18 cellular contexts compared by ENCODE assay signal in genomic region chr17:50498021-50498874, GRCh38. TPM values are rescaled to one million over a fixed set of nuclear protein-coding genes. Genes with fewer than 3 reads are reported as not detected.
A peak's percentile ranks its signal among the peaks of the same experiment; 100 is the strongest.
DNase-seq lines count a peak whose midpoint lies in the region; ATAC-seq and TF ChIP-seq lines count a peak whose summit lies in the region.
"Had no signal": no experiment of that assay in that cellular context is flagged by ENCODE, and none has a peak within 500 bp of the region (broad histone marks: within the 10 kb centered on the region; RNA-seq: fewer than 3 reads in every experiment).

No MANE protein-coding gene starts in this region.

- ATAC-seq in natural killer cell treated with Interleukin-12 subunit alpha and Interleukin-12 subunit beta and Interleukin-15 and Interleukin-18, amount 100 ng/mL, for 72 hours: no peak
- ATAC-seq in natural killer cell (no peak), foreskin keratinocyte (peak; percentile 90), upper lobe of right lung (peak; percentile 90), HG03378 (IDR thresholded peaks at IDR 0.05; ENCODE audit: unreplicated experiment) (no peak)
- ATAC-seq: stimulated activated naive B cell treated with anti-CD40 and anti-IgM and Interleukin-4, amounts not matched to agents 10 μg/mL and 1 μg/mL and 100 μg/mL, for 72 hours had no signal

- no peak overlapping the region for H3K27ac Mint-ChIP-seq in natural killer cell treated with Interleukin-12 subunit alpha and Interleukin-12 subunit beta and Interleukin-15 and Interleukin-18, amount 100 ng/mL, for 72 hours
- H3K27ac Mint-ChIP-seq in natural killer cell: no peak overlapping the region
- H3K27ac Mint-ChIP-seq: activated naive CD4-positive, alpha-beta T cell treated with anti-CD3 and anti-CD28 coated beads, Interleukin-2, amount 50 U/mL, for 24 hours; CD4-positive, alpha-beta T cell; dendritic cell treated with granulocyte-macrophage colony-stimulating factor and Interleukin-4, amounts not matched to agents 40 ng/mL and 50 ng/mL, for 4 days; stimulated activated naive B cell treated with anti-CD40 and anti-IgM and Interleukin-4, amounts not matched to agents 10 μg/mL and 1 μg/mL and 100 μg/mL, for 72 hours had no signal

- H3K27me3 ChIP-seq in foreskin keratinocyte (no peaks in the 10 kb centered on the region), upper lobe of right lung (no peaks in the 10 kb centered on the region), HAP-1 (ENCODE audit: low read depth) (no peaks in the 10 kb centered on the region)
- H3K27me3 ChIP-seq: SJSA1 had no signal

- no peak overlapping the region for H3K4me3 ChIP-seq in upper lobe of right lung
- no peak overlapping the region for H3K4me3 ChIP-seq in HAP-1
- H3K4me3 ChIP-seq: SJSA1 had no signal

- TF ChIP-seq CTCF in natural killer cell (IDR thresholded peaks at IDR 0.05) (no peak), foreskin keratinocyte (conservative IDR thresholded peaks at IDR 0.05) (no peak), upper lobe of right lung (IDR thresholded peaks at IDR 0.05) (no peak)

- H3K9me3 ChIP-seq in upper lobe of right lung (no peaks in the 10 kb centered on the region), HAP-1 (no peaks in the 10 kb centered on the region)
- H3K9me3 ChIP-seq: SJSA1 had no signal

- H3K36me3 ChIP-seq in upper lobe of right lung (no peaks in the 10 kb centered on the region), HAP-1 (replicated peaks) (no peaks in the 10 kb centered on the region)
- H3K36me3 ChIP-seq: SJSA1 had no signal

- no peak overlapping the region for H3K4me3 Mint-ChIP-seq in natural killer cell treated with Interleukin-12 subunit alpha and Interleukin-12 subunit beta and Interleukin-15 and Interleukin-18, amount 100 ng/mL, for 72 hours
- no peak overlapping the region for H3K4me3 Mint-ChIP-seq in natural killer cell
- H3K4me3 Mint-ChIP-seq: activated naive CD4-positive, alpha-beta T cell treated with anti-CD3 and anti-CD28 coated beads, Interleukin-2, amount 50 U/mL, for 24 hours; CD4-positive, alpha-beta T cell; dendritic cell treated with granulocyte-macrophage colony-stimulating factor and Interleukin-4, amounts not matched to agents 40 ng/mL and 50 ng/mL, for 4 days; stimulated activated naive B cell treated with anti-CD40 and anti-IgM and Interleukin-4, amounts not matched to agents 10 μg/mL and 1 μg/mL and 100 μg/mL, for 72 hours had no signal

- in situ Hi-C loops in HAP-1 (cut with MboI; ENCODE audit: low sequenced_read_pairs): no loop called here

- peak; percentile 29 for DNase-seq in natural killer cell treated with Interleukin-12 subunit alpha and Interleukin-12 subunit beta and Interleukin-15 and Interleukin-18, amount 100 ng/mL, for 72 hours (ENCODE audit: low spot score)
- DNase-seq in natural killer cell (no peak), foreskin keratinocyte (peak in 1 of 2 donors; percentile 72), upper lobe of right lung (no peak), HAP-1 (ENCODE audit: low spot score in 2 of 2) (no peak)
- DNase-seq: activated CD4-positive, alpha-beta T cell treated with anti-CD3 and anti-CD28 coated beads for 48 hours; activated T-cell treated with anti-CD3 and anti-CD28 coated beads for 4 hours; CD4-positive, alpha-beta T cell; kidney glomerular epithelial cell; stimulated activated naive B cell treated with anti-CD40 and anti-IgM and Interleukin-4, amounts not matched to agents 10 μg/mL and 1 μg/mL and 100 μg/mL, for 72 hours had no signal

- H3K4me1 ChIP-seq in foreskin keratinocyte (peaks cover 5% of the 10 kb centered on the region), upper lobe of right lung (no peaks in the 10 kb centered on the region), HAP-1 (no peaks in the 10 kb centered on the region)

- intact Hi-C loops in natural killer cell (cut with micrococcal nuclease): no loop called here
- intact Hi-C loops in upper lobe of right lung (cut with DNase I): no loop called here

- H3K4me1 Mint-ChIP-seq in natural killer cell treated with Interleukin-12 subunit alpha and Interleukin-12 subunit beta and Interleukin-15 and Interleukin-18, amount 100 ng/mL, for 72 hours (ENCODE audit: low read depth in 2 of 2): no peaks in the 10 kb centered on the region
- H3K4me1 Mint-ChIP-seq in natural killer cell: no peaks in the 10 kb centered on the region
- H3K4me1 Mint-ChIP-seq: activated naive CD4-positive, alpha-beta T cell treated with anti-CD3 and anti-CD28 coated beads, Interleukin-2, amount 50 U/mL, for 24 hours; stimulated activated naive B cell treated with anti-CD40 and anti-IgM and Interleukin-4, amounts not matched to agents 10 μg/mL and 1 μg/mL and 100 μg/mL, for 72 hours had no signal

- no peak overlapping the region for H3K27ac ChIP-seq in foreskin keratinocyte
- H3K27ac ChIP-seq in upper lobe of right lung: no peak overlapping the region
- H3K27ac ChIP-seq: parathyroid adenoma, SJSA1 had no signal

- no peaks in the 10 kb centered on the region for H3K36me3 Mint-ChIP-seq in natural killer cell treated with Interleukin-12 subunit alpha and Interleukin-12 subunit beta and Interleukin-15 and Interleukin-18, amount 100 ng/mL, for 72 hours
- no peaks in the 10 kb centered on the region for H3K36me3 Mint-ChIP-seq in natural killer cell
- H3K36me3 Mint-ChIP-seq: activated naive CD4-positive, alpha-beta T cell treated with anti-CD3 and anti-CD28 coated beads, Interleukin-2, amount 50 U/mL, for 24 hours; stimulated activated naive B cell treated with anti-CD40 and anti-IgM and Interleukin-4, amounts not matched to agents 10 μg/mL and 1 μg/mL and 100 μg/mL, for 72 hours had no signal

- no peaks in the 10 kb centered on the region for H3K27me3 Mint-ChIP-seq in natural killer cell treated with Interleukin-12 subunit alpha and Interleukin-12 subunit beta and Interleukin-15 and Interleukin-18, amount 100 ng/mL, for 72 hours
- H3K27me3 Mint-ChIP-seq in natural killer cell (ENCODE audit: low read depth in 2 of 2): peaks cover 0 to 2% of the 10 kb centered on the region in 2 donors
- H3K27me3 Mint-ChIP-seq: CD4-positive, alpha-beta T cell had no signal

- H3K9me3 Mint-ChIP-seq in natural killer cell treated with Interleukin-12 subunit alpha and Interleukin-12 subunit beta and Interleukin-15 and Interleukin-18, amount 100 ng/mL, for 72 hours: no peaks in the 10 kb centered on the region
- H3K9me3 Mint-ChIP-seq in natural killer cell: no peaks in the 10 kb centered on the region
- H3K9me3 Mint-ChIP-seq: activated naive CD4-positive, alpha-beta T cell treated with anti-CD3 and anti-CD28 coated beads, Interleukin-2, amount 50 U/mL, for 24 hours; CD4-positive, alpha-beta T cell; dendritic cell treated with granulocyte-macrophage colony-stimulating factor and Interleukin-4, amounts not matched to agents 40 ng/mL and 50 ng/mL, for 4 days; stimulated activated naive B cell treated with anti-CD40 and anti-IgM and Interleukin-4, amounts not matched to agents 10 μg/mL and 1 μg/mL and 100 μg/mL, for 72 hours had no signal

RNA-seq across cellular contexts. Expression of gene MYCBPAP, which starts 10.0 kb away (rescaled TPM):
- total RNA-seq in natural killer cell treated with Interleukin-12 subunit alpha and Interleukin-12 subunit beta and Interleukin-15 and Interleukin-18, amount 100 ng/mL, for 72 hours: 1 to 10 TPM; 1.1 to 2.8 TPM
- 1 to 10 TPM in 1 of 3 donors, under 1 TPM in 2; 0.26 to 4.9 (median 0.70) TPM for total RNA-seq in natural killer cell
- total RNA-seq in foreskin keratinocyte: 7.8 and 13.7 TPM in 2 replicates
- polyA plus RNA-seq in foreskin keratinocyte: 5.3 and 10.1 TPM in 2 replicates
- total RNA-seq in upper lobe of right lung: 1.3 TPM
- total RNA-seq: SJSA1 had no signal

RNA-seq across cellular contexts. Expression of gene RSAD1, which starts 19.6 kb away (rescaled TPM):
- 10 to 100 TPM; 34.3 to 54.2 TPM for total RNA-seq in natural killer cell treated with Interleukin-12 subunit alpha and Interleukin-12 subunit beta and Interleukin-15 and Interleukin-18, amount 100 ng/mL, for 72 hours
- total RNA-seq in natural killer cell (10 to 100 TPM; 49.0 to 71.3 (median 56.5) TPM), foreskin keratinocyte (37.3 and 41.0 TPM in 2 replicates), upper lobe of right lung (34.3 TPM)
- 31.2 and 33.2 TPM in 2 replicates for polyA plus RNA-seq in foreskin keratinocyte

RNA-seq across cellular contexts. Expression of gene CHAD, which starts 29.6 kb away (rescaled TPM):
- not detected for total RNA-seq in natural killer cell treated with Interleukin-12 subunit alpha and Interleukin-12 subunit beta and Interleukin-15 and Interleukin-18, amount 100 ng/mL, for 72 hours
- total RNA-seq in natural killer cell (under 1 TPM in 1 of 3 donors, not detected in 2; 0.60 TPM), foreskin keratinocyte (not detected in 2 replicates), upper lobe of right lung (not detected)
- not detected in 2 replicates for polyA plus RNA-seq in foreskin keratinocyte
- total RNA-seq: A673; CD4-positive, alpha-beta T cell; Daoy; SJSA1; ureter had no signal

RNA-seq across cellular contexts. Expression of gene EPN3, which starts 34.3 kb away (rescaled TPM):
- not detected for total RNA-seq in natural killer cell treated with Interleukin-12 subunit alpha and Interleukin-12 subunit beta and Interleukin-15 and Interleukin-18, amount 100 ng/mL, for 72 hours
- total RNA-seq in natural killer cell (not detected), foreskin keratinocyte (124 and 225 TPM in 2 replicates), upper lobe of right lung (0.09 TPM)
- 127 and 203 TPM in 2 replicates for polyA plus RNA-seq in foreskin keratinocyte
- total RNA-seq: CD4-positive, alpha-beta T cell; Daoy had no signal

RNA-seq across cellular contexts. Expression of gene SPATA20, which starts 48.7 kb away (rescaled TPM):
- total RNA-seq in natural killer cell treated with Interleukin-12 subunit alpha and Interleukin-12 subunit beta and Interleukin-15 and Interleukin-18, amount 100 ng/mL, for 72 hours: 10 to 100 TPM; 15.3 to 25.6 TPM
- total RNA-seq in natural killer cell: 10 to 100 TPM; 30.7 to 45.5 (median 32.5) TPM
- total RNA-seq in foreskin keratinocyte: 33.8 and 53.6 TPM in 2 replicates
- polyA plus RNA-seq in foreskin keratinocyte: 25.1 and 46.4 TPM in 2 replicates
- total RNA-seq in upper lobe of right lung: 31.6 TPM

Comparison
In these comparisons a context has a peak if more than half of its experiments do, and no peak if none do; other contexts are left out.
1. ATAC-seq: peak in foreskin keratinocyte (single experiment) and upper lobe of right lung (single experiment); none in natural killer cell treated with Interleukin-12 subunit alpha and Interleukin-12 subunit beta and Interleukin-15 and Interleukin-18, amount 100 ng/mL, for 72 hours (0 of 2), natural killer cell (0 of 3) and HG03378 (single experiment).